In the genomic region with DNA sequence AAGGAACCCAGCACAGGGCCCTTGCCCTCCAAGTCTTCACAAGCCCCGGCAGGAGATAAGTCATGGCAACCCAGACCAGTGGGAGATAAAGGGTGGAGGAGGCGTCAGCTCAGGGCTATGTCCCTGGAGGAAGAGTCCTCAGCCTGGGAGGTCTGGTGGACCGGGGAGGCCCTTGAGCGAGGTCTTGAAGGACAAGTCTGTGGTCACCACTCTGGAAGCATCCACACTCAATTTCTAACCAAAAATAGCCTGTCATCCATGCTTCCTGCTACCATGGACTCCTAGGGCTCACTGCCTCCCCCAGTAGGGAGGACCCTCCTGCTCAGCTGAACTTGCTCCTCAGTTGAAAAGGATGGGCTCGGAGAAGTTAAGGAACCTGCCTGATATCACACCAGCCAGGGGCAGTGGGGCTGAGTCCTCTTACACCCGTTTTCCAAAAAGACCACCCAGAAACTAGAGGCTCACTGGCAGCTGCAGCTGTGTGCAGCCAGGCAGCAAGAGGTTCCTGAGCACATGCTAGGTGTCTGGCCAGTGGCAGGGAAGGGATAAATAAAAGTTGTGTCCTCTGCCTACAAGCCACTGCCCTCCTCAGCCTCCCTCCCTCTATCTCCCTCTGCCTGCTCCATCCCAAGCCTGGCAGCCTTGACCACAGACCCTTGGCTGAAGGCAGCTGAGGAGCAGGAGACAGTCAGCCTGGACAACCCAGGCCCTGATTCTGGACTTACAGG, we compare ENCODE assay signal across 16 cellular contexts. TPM values are rescaled to one million over a fixed set of nuclear protein-coding genes. Genes with fewer than 3 reads are reported as not detected.
DNase-seq lines count a peak whose midpoint lies in the region; ATAC-seq and TF ChIP-seq lines count a peak whose summit lies in the region.
"Had no signal": no experiment of that assay in that cellular context is flagged by ENCODE, and none has a peak within 500 bp of the region (broad histone marks: within the 10 kb centered on the region; RNA-seq: fewer than 3 reads in every experiment).

No MANE protein-coding gene starts in this region.

- ATAC-seq in left lung, result no peak
- ATAC-seq: activated CD8-positive, alpha-beta memory T cell treated with anti-CD3 and anti-CD28 coated beads, Interleukin-2, amount 10 ng/mL, durations not matched to agents 7 days and 5 days had no signal

- peak overlapping the region in 3 of 5 experiments; percentile 86 to 92 (median 86) for H3K4me3 Mint-ChIP-seq in brain
- H3K4me3 Mint-ChIP-seq: activated CD8-positive, alpha-beta memory T cell treated with anti-CD3 and anti-CD28 coated beads, Interleukin-2, amount 10 ng/mL, durations not matched to agents 7 days and 5 days; activated naive CD8-positive, alpha-beta T cell treated with anti-CD3 and anti-CD28 coated beads, Interleukin-2, amount 10 ng/mL, durations not matched to agents 7 days and 5 days had no signal

- H3K4me1 ChIP-seq in testis, result peaks cover 69% of the 10 kb centered on the region
- peaks cover 12 to 37% of the 10 kb centered on the region in 2 donors for H3K4me1 ChIP-seq in left lung

- no peaks in the 10 kb centered on the region for H3K9me3 ChIP-seq in testis
- H3K9me3 ChIP-seq in left lung, result no peaks in the 10 kb centered on the region
- H3K9me3 ChIP-seq: thoracic aorta had no signal

- intact Hi-C loops in testis (cut with DNase I; ENCODE audit: low total_unique reads) (no loop called here), left lung (cut with DNase I) (no loop called here)

- H3K27ac ChIP-seq in testis (peak overlapping the region; percentile 63 to 90), left lung (peak overlapping the region in 1 of 2 donors; percentile 19)
- H3K27ac ChIP-seq: RWPE1, thoracic aorta had no signal

- H3K4me3 ChIP-seq in testis (peak overlapping the region; percentile 0 to 4), left lung (no peak overlapping the region)
- H3K4me3 ChIP-seq: thoracic aorta had no signal

- 40 to 58% methylated on average over 5 to 6 of the region's 6 CpGs for WGBS in testis, 2 donors

- peak overlapping the region in 3 of 5 experiments; percentile 80 to 94 (median 89) for H3K27ac Mint-ChIP-seq in brain
- H3K27ac Mint-ChIP-seq: activated CD8-positive, alpha-beta memory T cell treated with anti-CD3 and anti-CD28 coated beads, Interleukin-2, amount 10 ng/mL, durations not matched to agents 7 days and 5 days; activated naive CD8-positive, alpha-beta T cell treated with anti-CD3 and anti-CD28 coated beads, Interleukin-2, amount 10 ng/mL, durations not matched to agents 7 days and 5 days; immature natural killer cell had no signal

- H3K27me3 Mint-ChIP-seq in brain, result peaks cover 50% of the 10 kb centered on the region

- no peak for TF ChIP-seq CTCF in brain (conservative IDR thresholded peaks at IDR 0.05)
- no peak for TF ChIP-seq CTCF in testis (IDR thresholded peaks at IDR 0.05)
- TF ChIP-seq CTCF in left lung (IDR thresholded peaks at IDR 0.05), result no peak

- H3K9me3 Mint-ChIP-seq in brain, result peaks cover 0 to 3% (median 0%) of the 10 kb centered on the region in 5 experiments
- H3K9me3 Mint-ChIP-seq: activated naive CD8-positive, alpha-beta T cell treated with anti-CD3 and anti-CD28 coated beads, Interleukin-2, amount 10 ng/mL, durations not matched to agents 7 days and 5 days; immature natural killer cell had no signal

- peak; percentile 28 for DNase-seq in activated effector memory CD4-positive, alpha-beta T cell treated with anti-CD3 and anti-CD28 coated beads, Interleukin-2, amount 50 U/mL, for 16 hours
- no peak for DNase-seq in activated effector memory CD4-positive, alpha-beta T cell treated with Interleukin-2 at 50 U/mL for 16 hours
- DNase-seq in mesenteric fat pad (ENCODE audit: low spot score), result peak; percentile 85
- DNase-seq in testis, result no peak
- no peak for DNase-seq in left lung
- no peak for DNase-seq in effector CD8-positive, alpha-beta T cell (lab: John Stamatoyannopoulos, UW)
- DNase-seq in activated naive CD4-positive, alpha-beta T cell treated with Interleukin-2 at 50 U/mL for 16 hours, result no peak
- DNase-seq: activated CD8-positive, alpha-beta memory T cell treated with anti-CD3 and anti-CD28 coated beads, Interleukin-2, amount 10 ng/mL, durations not matched to agents 7 days and 5 days; activated naive CD8-positive, alpha-beta T cell treated with anti-CD3 and anti-CD28 coated beads, Interleukin-2, amount 10 ng/mL, durations not matched to agents 7 days and 5 days; Calu3; immature natural killer cell; NCI-H1436 treated with DMSO at 0.1 percent for 48 hours; NCI-H524 treated with DMSO at 0.1 percent for 48 hours had no signal

- TF ChIP-seq POLR2A in testis (IDR thresholded peaks at IDR 0.05), result no peak

- no peaks in the 10 kb centered on the region for H3K27me3 ChIP-seq in testis
- H3K27me3 ChIP-seq in left lung, result peaks cover 0 to 51% of the 10 kb centered on the region in 2 donors

- peaks cover 52% of the 10 kb centered on the region for H3K4me1 Mint-ChIP-seq in brain

- H3K36me3 ChIP-seq in testis (ENCODE audit: low read depth, missing control alignments) (no peaks in the 10 kb centered on the region), left lung (no peaks in the 10 kb centered on the region)
- H3K36me3 ChIP-seq: thoracic aorta had no signal

- H3K36me3 Mint-ChIP-seq in brain, result no peaks in the 10 kb centered on the region
- H3K36me3 Mint-ChIP-seq: activated CD8-positive, alpha-beta memory T cell treated with anti-CD3 and anti-CD28 coated beads, Interleukin-2, amount 10 ng/mL, durations not matched to agents 7 days and 5 days; activated naive CD8-positive, alpha-beta T cell treated with anti-CD3 and anti-CD28 coated beads, Interleukin-2, amount 10 ng/mL, durations not matched to agents 7 days and 5 days; immature natural killer cell had no signal

RNA-seq across cellular contexts. Expression of gene RAB3IL1, which starts 1.9 kb away (rescaled TPM):
- polyA plus RNA-seq in brain (ENCODE audit: insufficient read depth, low read depth, low replicate concordance) (5.9 TPM), testis (ENCODE audit: insufficient read depth, low read depth, low replicate concordance) (88.2 TPM)
- total RNA-seq in mesenteric fat pad (36.5 TPM), testis (10 to 100 TPM; 57.7 to 65.8 TPM), left lung (10 to 100 TPM; 10.8 to 13.3 TPM)
- total RNA-seq: activated CD8-positive, alpha-beta memory T cell treated with anti-CD3 and anti-CD28 coated beads, Interleukin-2, amount 10 ng/mL, durations not matched to agents 7 days and 5 days had no signal
- polyA plus RNA-seq: immature natural killer cell had no signal

RNA-seq across cellular contexts. Expression of gene FADS3, which starts 27.9 kb away (rescaled TPM):
- polyA plus RNA-seq in brain (ENCODE audit: insufficient read depth, low read depth, low replicate concordance) (13.7 TPM), testis (ENCODE audit: insufficient read depth, low read depth, low replicate concordance) (20.5 TPM)
- total RNA-seq in mesenteric fat pad (387 TPM), testis (10 to 100 TPM; 50.6 to 88.5 TPM), left lung (10 to 100 TPM; 64.1 to 71.4 TPM)

RNA-seq across cellular contexts. Expression of gene BEST1, which starts 30.9 kb away (rescaled TPM):
- 12.1 TPM for polyA plus RNA-seq in brain (ENCODE audit: insufficient read depth, low read depth, low replicate concordance)
- total RNA-seq in mesenteric fat pad, result 13.2 TPM
- total RNA-seq in testis, result 10 to 100 TPM; 21.0 to 33.4 TPM
- 9.2 TPM for polyA plus RNA-seq in testis (ENCODE audit: insufficient read depth, low read depth, low replicate concordance)
- 10 to 100 TPM in 1 of 2 donors, 1 to 10 TPM in 1; 3.8 to 14.6 TPM for total RNA-seq in left lung
- total RNA-seq: activated CD8-positive, alpha-beta memory T cell treated with anti-CD3 and anti-CD28 coated beads, Interleukin-2, amount 10 ng/mL, durations not matched to agents 7 days and 5 days had no signal

RNA-seq across cellular contexts. Expression of gene FTH1, which starts 48.2 kb away (rescaled TPM):
- polyA plus RNA-seq in brain (ENCODE audit: insufficient read depth, low read depth, low replicate concordance), result 7,408 TPM
- 7,690 TPM for total RNA-seq in mesenteric fat pad
- 1,000 to 10,000 TPM; 1,162 to 1,419 TPM for total RNA-seq in testis
- polyA plus RNA-seq in testis (ENCODE audit: insufficient read depth, low read depth, low replicate concordance), result 2,237 TPM
- 1,000 to 10,000 TPM; 3,536 to 5,494 TPM for total RNA-seq in left lung

Comparison
In these comparisons a context has a peak if more than half of its experiments do, and no peak if none do; other contexts are left out.
1. DNase-seq: peak in activated effector memory CD4-positive, alpha-beta T cell treated with anti-CD3 and anti-CD28 coated beads, Interleukin-2, amount 50 U/mL, for 16 hours (single experiment) and mesenteric fat pad (single experiment); none in activated effector memory CD4-positive, alpha-beta T cell treated with Interleukin-2 at 50 U/mL for 16 hours (single experiment), testis (single experiment), left lung (0 of 2), effector CD8-positive, alpha-beta T cell (single experiment) and activated naive CD4-positive, alpha-beta T cell treated with Interleukin-2 at 50 U/mL for 16 hours (single experiment).
2. H3K4me3 ChIP-seq: peak in testis (2 of 2); none in left lung (0 of 2).